Comparison of ENCODE assay signal across 12 cellular contexts in the genomic region with DNA sequence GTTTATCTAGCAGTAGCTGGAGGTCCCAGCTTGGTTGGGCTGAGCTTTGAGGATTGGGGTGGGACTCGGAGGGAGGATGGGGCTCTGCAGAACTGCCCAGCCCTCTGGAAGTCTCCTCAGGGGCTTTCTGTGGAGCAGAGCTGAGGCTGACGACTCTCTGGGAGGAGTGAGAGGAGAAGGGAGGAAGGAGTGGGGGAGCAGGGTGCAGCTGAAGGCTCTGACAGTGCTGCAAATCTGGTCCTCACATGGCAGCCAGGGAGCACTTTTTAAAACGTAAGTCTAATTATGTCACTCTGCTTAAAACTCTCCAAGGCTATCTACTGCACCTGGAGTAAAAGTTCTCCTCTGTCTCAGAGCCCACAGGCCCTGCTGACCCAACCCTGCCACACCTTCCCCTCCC. TPM values are rescaled to one million over a fixed set of nuclear protein-coding genes. Genes with fewer than 3 reads are reported as not detected.
"Had no signal": no experiment of that assay in that cellular context is flagged by ENCODE, and none has a peak within 500 bp of the region (broad histone marks: within the 10 kb centered on the region; RNA-seq: fewer than 3 reads in every experiment).

No MANE protein-coding gene starts in this region.

- H2AFZ ChIP-seq: GM23248 had no signal

- H3K36me3 ChIP-seq: HAP-1 had no signal

- H3K4me3 ChIP-seq: GM23248, HAP-1 had no signal

- DNase-seq: GM23248, GOT3, H7, HFFc6, IMR-90, KBM-7 had no signal

- H3K9me3 Mint-ChIP-seq: HFFc6 had no signal

- H3K27ac Mint-ChIP-seq: HFFc6 had no signal

- H3K4me2 ChIP-seq: KMS-11 had no signal

- H3K4me1 ChIP-seq: HAP-1 had no signal

- ATAC-seq: HCT116 had no signal

- H3K27ac ChIP-seq: GM23248, HL-60, KMS-11 had no signal

- H3K4me3 Mint-ChIP-seq: HFFc6 had no signal

- H3K9ac ChIP-seq: GM23248, KMS-11 had no signal

- H3K9me3 ChIP-seq: HAP-1 had no signal

RNA-seq across cellular contexts. Expression of gene GRM4, which starts 32.4 kb away (rescaled TPM):
- total RNA-seq: H4, HT1080, IMR-90 had no signal
